12 cellular contexts compared by ENCODE assay signal in the genomic region with DNA sequence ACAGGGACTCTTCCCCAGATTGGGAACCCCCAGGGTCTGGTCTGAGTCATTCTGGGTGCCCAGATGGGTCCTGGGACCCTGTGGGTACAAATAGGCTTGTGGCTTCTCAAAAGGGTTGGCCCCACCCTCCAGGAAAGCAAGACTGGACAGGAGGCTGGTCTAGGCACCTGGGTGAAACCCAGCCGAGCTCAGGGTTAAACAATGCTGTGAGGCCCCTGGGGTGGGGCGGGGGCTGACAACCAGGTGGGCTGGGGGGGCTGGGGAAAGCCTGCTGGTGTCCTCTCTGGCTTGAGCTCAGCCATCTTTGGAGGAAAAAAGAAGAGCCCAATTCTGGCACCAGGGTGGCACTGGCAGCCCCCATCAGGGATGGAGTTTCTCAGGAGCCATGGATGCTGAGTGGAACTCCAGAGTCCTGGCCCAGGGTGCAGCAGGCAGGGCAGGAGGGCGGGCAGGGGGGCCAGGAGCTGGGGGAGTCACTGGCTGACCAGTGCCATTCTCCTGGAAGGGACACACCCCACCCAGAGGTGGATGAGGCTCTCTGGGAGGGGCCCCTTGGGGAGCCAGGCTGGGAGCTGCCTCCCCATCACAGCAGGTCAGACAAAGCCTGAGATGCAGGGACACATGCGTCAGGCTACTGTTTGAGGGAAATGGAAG. TPM values are rescaled to one million over a fixed set of nuclear protein-coding genes. Genes with fewer than 3 reads are reported as not detected.
DNase-seq lines count a peak whose midpoint lies in the region; ATAC-seq and TF ChIP-seq lines count a peak whose summit lies in the region.
"Had no signal": no experiment of that assay in that cellular context is flagged by ENCODE, and none has a peak within 500 bp of the region (broad histone marks: within the 10 kb centered on the region; RNA-seq: fewer than 3 reads in every experiment).

No MANE protein-coding gene starts in this region.

- CTCF ChIA-PET in HCT116 (lab: Charles Lee): interaction anchor here (1.1 kb wide), 1 partner anchor 15 kb away, joined by 4 read pairs; no protein-coding TSS in a partner anchor

- H3K4me1 Mint-ChIP-seq in activated naive CD8-positive, alpha-beta T cell (ENCODE audit: low read depth): peaks cover 8% of the 10 kb centered on the region

- intact Hi-C loops in HCT116 (cut with micrococcal nuclease) (loop anchor here (5.0 to 10.0 kb wide), 2 partner anchors 33 to 421 kb away; a partner anchor contains a TSS), left ventricle myocardium inferior (cut with micrococcal nuclease) (no loop called here)

- RAD21 ChIA-PET in HCT116 (lab: Charles Lee; ENCODE audit: low non-redundant PET in 1 of 2, low total read pairs in 2 of 2, uncharacterized antibody in 2 of 2, unreplicated experiment in 2 of 2): no interaction called here

- DNase-seq in HCT116 (ENCODE audit: low read depth, low spot score) (no peak), left ventricle myocardium inferior (peak; percentile 13), KBM-7 (no peak), retina (no peak), NCI-H1436 treated with DMSO at 0.1 percent for 48 hours (lab: John Stamatoyannopoulos, UW) (no peak)
- DNase-seq: stimulated activated naive CD4-positive, alpha-beta T cell had no signal

- H3K9me2 ChIP-seq in HCT116 (ENCODE audit: insufficient read depth): no peaks in the 10 kb centered on the region

- peaks cover 2% of the 10 kb centered on the region for H3K36me3 Mint-ChIP-seq in activated naive CD8-positive, alpha-beta T cell

- no peaks in the 10 kb centered on the region for H3K9me3 ChIP-seq in HCT116 (ENCODE audit: control insufficient read depth in 1 of 2, insufficient read depth in 1 of 2, low read depth in 1 of 2, low read length in 2 of 2)
- no peaks in the 10 kb centered on the region for H3K9me3 ChIP-seq in left ventricle myocardium inferior (replicated peaks)
- H3K9me3 ChIP-seq: ovary had no signal

- H3K9ac ChIP-seq in HCT116 (ENCODE audit: low read length): no peak overlapping the region

- peak overlapping the region; percentile 44 to 57 for H3K4me3 ChIP-seq in HCT116 (replicated peaks in 1 of 2; ENCODE audit: low read depth in 1 of 2, low read length in 2 of 2)
- H3K4me3 ChIP-seq in left ventricle myocardium inferior: peak overlapping the region; percentile 75
- peak overlapping the region in 6 of 7 experiments; percentile 55 to 72 (median 63) for H3K4me3 ChIP-seq in skin epidermis

- no peaks in the 10 kb centered on the region for H3K36me3 ChIP-seq in HCT116 (ENCODE audit: control insufficient read depth in 1 of 2, insufficient read depth in 2 of 2, low read length in 2 of 2)
- H3K36me3 ChIP-seq in left ventricle myocardium inferior: peaks cover 8% of the 10 kb centered on the region
- H3K36me3 ChIP-seq: ovary had no signal

- H3K4me1 ChIP-seq in HCT116 (ENCODE audit: control insufficient read depth in 1 of 2, insufficient read depth in 2 of 2, low read length in 2 of 2) (peaks cover 5 to 28% of the 10 kb centered on the region in 2 experiments; a peak in 3 of 4 replicates), left ventricle myocardium inferior (peaks cover 63% of the 10 kb centered on the region)

- no TSS peak for BruUV-seq in HCT116 (replicated peaks; lab: Mats Ljungman, UMichigan)

- H3K27ac Mint-ChIP-seq in activated naive CD8-positive, alpha-beta T cell: no peak overlapping the region

- no peaks in the 10 kb centered on the region for H3K9me3 Mint-ChIP-seq in activated naive CD8-positive, alpha-beta T cell (ENCODE audit: low read depth)

- POLR2A ChIA-PET in HCT116 (lab: Charles Lee): interaction anchor here (0.7 kb wide), 1 partner anchor 12 kb away, joined by 3 read pairs; no protein-coding TSS in a partner anchor

- no peak overlapping the region for H3K27ac ChIP-seq in HCT116 (ENCODE audit: low read depth, low read length)
- H3K27ac ChIP-seq in left ventricle myocardium inferior (replicated peaks): no peak overlapping the region
- H3K27ac ChIP-seq in skin epidermis: peak overlapping the region in 13 of 21 experiments; percentile 62 to 88 (median 72)
- H3K27ac ChIP-seq: ovary had no signal

- TF ChIP-seq RAD21 in HCT116 (IDR thresholded peaks at IDR 0.05; ENCODE audit: low read depth): no peak

- H3K79me2 ChIP-seq in HCT116 (ENCODE audit: insufficient read depth, low read length): no peaks in the 10 kb centered on the region

- ATAC-seq in HCT116 (no peak), GM18520 (IDR thresholded peaks at IDR 0.05; ENCODE audit: unreplicated experiment) (no peak)

- H2AFZ ChIP-seq in HCT116 (ENCODE audit: low read depth, low read length, poor library complexity, severe bottlenecking): no peak overlapping the region

- H3K27me3 Mint-ChIP-seq in activated naive CD8-positive, alpha-beta T cell: peaks cover 6% of the 10 kb centered on the region

- in situ Hi-C loops in KBM-7 (cut with MboI; ENCODE audit: low pct_unique_long_range_greater_than_20kb, low sequenced_read_pairs): no loop called here

- H4K20me1 ChIP-seq in HCT116 (ENCODE audit: insufficient read depth): no peaks in the 10 kb centered on the region

- no peak for TF ChIP-seq POLR2A in HCT116 (IDR thresholded peaks at IDR 0.05; ENCODE audit: borderline replicate concordance, extremely low read depth, insufficient read depth, insufficient read length)

- no peaks in the 10 kb centered on the region for H3K27me3 ChIP-seq in HCT116 (ENCODE audit: insufficient read depth, low read length)
- peaks cover 52% of the 10 kb centered on the region for H3K27me3 ChIP-seq in left ventricle myocardium inferior (ENCODE audit: low read depth)
- H3K27me3 ChIP-seq: ovary had no signal

- no peak for TF ChIP-seq CTCF in HCT116 (IDR thresholded peaks at IDR 0.05 in 2 of 3, conservative IDR thresholded peaks at IDR 0.05 in 1 of 3; ENCODE audit: borderline replicate concordance in 1 of 3, insufficient read depth in 1 of 3, low read depth in 2 of 3, low read length in 2 of 3)
- no peak for TF ChIP-seq CTCF in left ventricle myocardium inferior (IDR thresholded peaks at IDR 0.05; ENCODE audit: borderline replicate concordance)

- H3K4me3 Mint-ChIP-seq in activated naive CD8-positive, alpha-beta T cell: peak overlapping the region; percentile 72

- H3K4me2 ChIP-seq in HCT116 (ENCODE audit: low read length): peak overlapping the region; percentile 80

TF ChIP-seq in HCT116, 20 proteins besides CTCF, POLR2A, EP300 and RAD21 (continues in another document):
- TF ChIP-seq, protein P1, sequence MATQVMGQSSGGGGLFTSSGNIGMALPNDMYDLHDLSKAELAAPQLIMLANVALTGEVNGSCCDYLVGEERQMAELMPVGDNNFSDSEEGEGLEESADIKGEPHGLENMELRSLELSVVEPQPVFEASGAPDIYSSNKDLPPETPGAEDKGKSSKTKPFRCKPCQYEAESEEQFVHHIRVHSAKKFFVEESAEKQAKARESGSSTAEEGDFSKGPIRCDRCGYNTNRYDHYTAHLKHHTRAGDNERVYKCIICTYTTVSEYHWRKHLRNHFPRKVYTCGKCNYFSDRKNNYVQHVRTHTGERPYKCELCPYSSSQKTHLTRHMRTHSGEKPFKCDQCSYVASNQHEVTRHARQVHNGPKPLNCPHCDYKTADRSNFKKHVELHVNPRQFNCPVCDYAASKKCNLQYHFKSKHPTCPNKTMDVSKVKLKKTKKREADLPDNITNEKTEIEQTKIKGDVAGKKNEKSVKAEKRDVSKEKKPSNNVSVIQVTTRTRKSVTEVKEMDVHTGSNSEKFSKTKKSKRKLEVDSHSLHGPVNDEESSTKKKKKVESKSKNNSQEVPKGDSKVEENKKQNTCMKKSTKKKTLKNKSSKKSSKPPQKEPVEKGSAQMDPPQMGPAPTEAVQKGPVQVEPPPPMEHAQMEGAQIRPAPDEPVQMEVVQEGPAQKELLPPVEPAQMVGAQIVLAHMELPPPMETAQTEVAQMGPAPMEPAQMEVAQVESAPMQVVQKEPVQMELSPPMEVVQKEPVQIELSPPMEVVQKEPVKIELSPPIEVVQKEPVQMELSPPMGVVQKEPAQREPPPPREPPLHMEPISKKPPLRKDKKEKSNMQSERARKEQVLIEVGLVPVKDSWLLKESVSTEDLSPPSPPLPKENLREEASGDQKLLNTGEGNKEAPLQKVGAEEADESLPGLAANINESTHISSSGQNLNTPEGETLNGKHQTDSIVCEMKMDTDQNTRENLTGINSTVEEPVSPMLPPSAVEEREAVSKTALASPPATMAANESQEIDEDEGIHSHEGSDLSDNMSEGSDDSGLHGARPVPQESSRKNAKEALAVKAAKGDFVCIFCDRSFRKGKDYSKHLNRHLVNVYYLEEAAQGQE (IDR thresholded peaks at IDR 0.05; ENCODE audit: low read depth): no peak
- no peak for TF ChIP-seq CBX3 (IDR thresholded peaks at IDR 0.05; ENCODE audit: low read depth)
- TF ChIP-seq, protein P2, sequence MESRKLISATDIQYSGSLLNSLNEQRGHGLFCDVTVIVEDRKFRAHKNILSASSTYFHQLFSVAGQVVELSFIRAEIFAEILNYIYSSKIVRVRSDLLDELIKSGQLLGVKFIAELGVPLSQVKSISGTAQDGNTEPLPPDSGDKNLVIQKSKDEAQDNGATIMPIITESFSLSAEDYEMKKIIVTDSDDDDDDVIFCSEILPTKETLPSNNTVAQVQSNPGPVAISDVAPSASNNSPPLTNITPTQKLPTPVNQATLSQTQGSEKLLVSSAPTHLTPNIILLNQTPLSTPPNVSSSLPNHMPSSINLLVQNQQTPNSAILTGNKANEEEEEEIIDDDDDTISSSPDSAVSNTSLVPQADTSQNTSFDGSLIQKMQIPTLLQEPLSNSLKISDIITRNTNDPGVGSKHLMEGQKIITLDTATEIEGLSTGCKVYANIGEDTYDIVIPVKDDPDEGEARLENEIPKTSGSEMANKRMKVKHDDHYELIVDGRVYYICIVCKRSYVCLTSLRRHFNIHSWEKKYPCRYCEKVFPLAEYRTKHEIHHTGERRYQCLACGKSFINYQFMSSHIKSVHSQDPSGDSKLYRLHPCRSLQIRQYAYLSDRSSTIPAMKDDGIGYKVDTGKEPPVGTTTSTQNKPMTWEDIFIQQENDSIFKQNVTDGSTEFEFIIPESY (IDR thresholded peaks at IDR 0.05; ENCODE audit: extremely low read depth, insufficient replicate concordance, low read length): no peak
- no peak for TF ChIP-seq SRF (IDR thresholded peaks at IDR 0.05; ENCODE audit: low read depth)
- TF ChIP-seq ZNF274 (IDR thresholded peaks at IDR 0.05; ENCODE audit: low read depth, low read length): no peak
- no peak for TF ChIP-seq EZH2phosphoT487 (IDR thresholded peaks at IDR 0.05; ENCODE audit: borderline replicate concordance)
- TF ChIP-seq YY1 (IDR thresholded peaks at IDR 0.05; ENCODE audit: extremely low read depth, insufficient replicate concordance, low read depth, low read length): no peak
- TF ChIP-seq EGR1 (IDR thresholded peaks at IDR 0.05; ENCODE audit: low read depth): no peak
- TF ChIP-seq TCF7L2 (IDR thresholded peaks at IDR 0.05; ENCODE audit: borderline replicate concordance, extremely low read depth, insufficient read depth, insufficient read length): no peak
- TF ChIP-seq EZH2 (IDR thresholded peaks at IDR 0.05): no peak

RNA-seq across cellular contexts. Expression of a gene that starts 1.1 kb away (rescaled TPM):
- total RNA-seq in HCT116 (2021; ENCODE audit: unreplicated experiment) (9.0 TPM), left ventricle myocardium inferior (141 TPM)
- polyA plus RNA-seq in HCT116 (2012): 11.2 and 12.8 TPM in 2 replicates

RNA-seq across cellular contexts. Expression of a gene that starts 7.9 kb away (rescaled TPM):
- total RNA-seq in HCT116 (2021; ENCODE audit: unreplicated experiment): 4.8 TPM
- 2.5 and 2.7 TPM in 2 replicates for polyA plus RNA-seq in HCT116 (2012)
- total RNA-seq in left ventricle myocardium inferior: not detected
- total RNA-seq: HT1080 had no signal

RNA-seq across cellular contexts. Expression of a gene that starts 45.2 kb away (rescaled TPM):
- total RNA-seq in HCT116 (2021; ENCODE audit: unreplicated experiment) (3.9 TPM), left ventricle myocardium inferior (8.0 TPM)
- 0.68 and 0.69 TPM in 2 replicates for polyA plus RNA-seq in HCT116 (2012)
- total RNA-seq: activated CD8-positive, alpha-beta memory T cell treated with anti-CD3 and anti-CD28 coated beads for 36 hours had no signal

Comparison
In these comparisons a context has a peak if more than half of its experiments do, and no peak if none do; other contexts are left out.
1. H3K27ac ChIP-seq: peak in skin epidermis (13 of 21); none in HCT116 (single experiment) and left ventricle myocardium inferior (single experiment).
2. RNA of a gene that starts 1.1 kb away (total RNA-seq): 141 TPM in left ventricle myocardium inferior (single experiment); 9.0 TPM in HCT116 (single experiment); every median in the first group is over 10 times any median in the second.
3. Peak in every context shown above with its lines, with median percentiles within 50 percentile points of each other: H3K4me3 ChIP-seq.